19 cellular contexts compared by ENCODE assay signal in genomic region chr2:128237081-128237534, GRCh38.
A peak's percentile ranks its signal among the peaks of the same experiment; 100 is the strongest.
DNase-seq lines count a peak whose midpoint lies in the region; ATAC-seq and FAIRE-seq lines count a peak whose summit lies in the region.
"Had no signal": no experiment of that assay in that cellular context is flagged by ENCODE, and none has a peak within 500 bp of the region (broad histone marks: within the 10 kb centered on the region; RNA-seq: fewer than 3 reads in every experiment).

No MANE protein-coding gene starts in this region.

- H3K27me3 ChIP-seq in adipocyte (replicated peaks; ENCODE audit: control insufficient read depth, insufficient read depth, low read length) (no peaks in the 10 kb centered on the region), stomach smooth muscle (ENCODE audit: control insufficient read depth in 1 of 2, insufficient read depth in 2 of 2, low read length in 2 of 2) (no peaks in the 10 kb centered on the region)

- peak overlapping the region; percentile 58 for H3K27ac ChIP-seq in stomach smooth muscle (ENCODE audit: low read length)
- H3K27ac ChIP-seq: A549, upper lobe of right lung had no signal

- H3K9me3 ChIP-seq in adipocyte (ENCODE audit: control insufficient read depth, low read length) (no peaks in the 10 kb centered on the region), stomach smooth muscle (ENCODE audit: control insufficient read depth in 2 of 2, low read length in 2 of 2) (no peaks in the 10 kb centered on the region)
- H3K9me3 ChIP-seq: A549, upper lobe of right lung had no signal

- peak; percentile 9 for ATAC-seq in Right ventricle myocardium superior (ENCODE audit: poor library complexity)
- ATAC-seq in left ventricle myocardium superior, result peak; percentile 27
- ATAC-seq: A549; activated CD8-positive, alpha-beta memory T cell treated with anti-CD3 and anti-CD28 coated beads, Interleukin-2, amount 10 ng/mL, durations not matched to agents 7 days and 5 days; GM12878; upper lobe of right lung had no signal

- FAIRE-seq in GM19239 (lab: Jason Lieb, UNC), result no peak
- FAIRE-seq: A549, GM12878 had no signal

- no peak overlapping the region for H3K4me3 ChIP-seq in adipocyte (ENCODE audit: low read length)
- H3K4me3 ChIP-seq in stomach smooth muscle (ENCODE audit: low read length in 2 of 2), result no peak overlapping the region
- H3K4me3 ChIP-seq: A549, GM12878, upper lobe of right lung had no signal

- intact Hi-C loops in Right ventricle myocardium superior (cut with DNase I), result loop anchor here (10.0 kb wide), 1 partner anchor 78 kb away; the partner anchor contains the start of gene HS6ST1
- intact Hi-C loops in cardiac septum (cut with DNase I), result loop anchor here (10.0 kb wide), 1 partner anchor 352 kb away; the partner anchor contains the start of gene AMMECR1L
- intact Hi-C loops in left ventricle myocardium superior (cut with micrococcal nuclease), result loop anchor here (10.0 kb wide), 1 partner anchor 352 kb away; the partner anchor contains the start of gene AMMECR1L

- no peaks in the 10 kb centered on the region for H3K36me3 ChIP-seq in adipocyte (ENCODE audit: control insufficient read depth, insufficient read depth, low read length, severe bottlenecking)
- H3K36me3 ChIP-seq in stomach smooth muscle (ENCODE audit: control insufficient read depth in 2 of 2, insufficient read depth in 2 of 2, low read length in 2 of 2), result no peaks in the 10 kb centered on the region
- H3K36me3 ChIP-seq: upper lobe of right lung had no signal

- H3K4me1 ChIP-seq in adipocyte (ENCODE audit: control insufficient read depth, insufficient read depth, low read length), result peaks cover 14% of the 10 kb centered on the region
- peaks cover 10% of the 10 kb centered on the region for H3K4me1 ChIP-seq in stomach smooth muscle (ENCODE audit: control insufficient read depth, insufficient read depth, low read length)
- H3K4me1 ChIP-seq: A549 had no signal

- no peak overlapping the region for H3K9ac ChIP-seq in adipocyte (ENCODE audit: low read length)
- no peak overlapping the region for H3K9ac ChIP-seq in stomach smooth muscle (ENCODE audit: low read length in 2 of 2)

- no peak for DNase-seq in Right ventricle myocardium superior
- no peak for DNase-seq in cardiac septum (ENCODE audit: low spot score)
- DNase-seq in adipocyte (ENCODE audit: low read depth), result peak; percentile 53
- DNase-seq in left ventricle myocardium superior, result no peak
- no peak for DNase-seq in DMS 273 (lab: John Stamatoyannopoulos, UW; ENCODE audit: unreplicated experiment)
- DNase-seq in GM19239 (ENCODE audit: insufficient read length, low spot score), result no peak
- DNase-seq in DMS 273 treated with DMSO at 0.1 percent for 48 hours (lab: John Stamatoyannopoulos, UW), result no peak
- DNase-seq: activated CD4-positive, alpha-beta T cell treated with anti-CD3 and anti-CD28 coated beads for 1 hour; activated CD8-positive, alpha-beta memory T cell treated with anti-CD3 and anti-CD28 coated beads, Interleukin-2, amount 10 ng/mL, durations not matched to agents 7 days and 5 days; CD8-positive, alpha-beta memory T cell; NCI-H1092; NCI-H2227 treated with DMSO at 0.1 percent for 48 hours; stimulated activated CD4-positive, alpha-beta T cell treated with anti-CD3 and anti-CD28 coated beads, Interleukin-15, amount 100 ng/mL, for 24 hours; stimulated activated naive CD4-positive, alpha-beta T cell treated with Interleukin-2 at 50 U/mL for 16 hours; T-helper 2 cell had no signal
